ENCODE assay signal across 8 cellular contexts in the genomic region with DNA sequence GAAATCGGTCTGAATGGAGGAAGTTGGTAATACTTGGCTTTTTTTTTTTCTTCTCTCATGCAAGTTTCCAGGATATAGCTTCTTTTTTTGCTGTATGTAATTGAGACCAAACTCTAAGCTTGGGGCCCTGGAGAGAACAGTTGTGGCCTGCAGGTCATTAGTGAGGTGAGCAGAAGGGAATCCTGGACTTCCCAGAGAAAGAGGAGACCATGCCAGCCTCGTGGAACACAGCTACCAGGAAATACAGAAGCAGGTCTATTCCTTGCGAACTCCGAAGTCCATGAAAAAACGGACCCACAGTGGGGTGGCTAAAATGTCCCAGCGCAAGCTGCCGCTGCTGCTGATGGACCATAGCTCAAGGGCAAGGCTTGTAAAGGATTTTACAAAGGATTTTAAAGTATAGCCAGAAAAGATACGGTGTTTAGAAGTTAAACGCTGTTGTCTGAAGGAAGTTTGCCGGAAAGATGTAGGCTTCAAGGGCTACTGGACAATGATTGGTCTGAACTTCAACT.
A peak's percentile ranks its signal among the peaks of the same experiment; 100 is the strongest.
DNase-seq lines count a peak whose midpoint lies in the region; ATAC-seq and TF ChIP-seq lines count a peak whose summit lies in the region.

No MANE protein-coding gene starts in this region.

- no peaks in the 10 kb centered on the region for H3K36me3 ChIP-seq in smooth muscle cell (ENCODE audit: low read depth)

- H3K4me3 Mint-ChIP-seq in activated T-helper 1 cell treated with anti-CD3 and anti-CD28 coated beads, Interleukin-12 subunit alpha, Interleukin-12 subunit beta, Interleukin-2, Interleukin-4 antibody, amounts not matched to agents 30 ng/mL and 10 ng/mL and 1 ng/mL, durations not matched to agents 14 hours and 24 hours and 36 hours = peak overlapping the region; percentile 15

- peaks cover 36% of the 10 kb centered on the region for H3K4me1 Mint-ChIP-seq in activated T-helper 1 cell treated with anti-CD3 and anti-CD28 coated beads, Interleukin-12 subunit alpha, Interleukin-12 subunit beta, Interleukin-2, Interleukin-4 antibody, amounts not matched to agents 30 ng/mL and 10 ng/mL and 1 ng/mL, durations not matched to agents 14 hours and 24 hours and 36 hours (ENCODE audit: low read depth)

- no peak for TF ChIP-seq CTCF in smooth muscle cell (IDR thresholded peaks at IDR 0.05; ENCODE audit: borderline replicate concordance, insufficient read depth, poor library complexity, severe bottlenecking)
- no peak for TF ChIP-seq CTCF in omental fat pad (IDR thresholded peaks at IDR 0.05)

- no peak overlapping the region for H2AFZ ChIP-seq in smooth muscle cell (ENCODE audit: low read depth)

- 80% methylated on average over 10 of the region's 10 CpGs for WGBS in smooth muscle cell (ENCODE audit: low lambda C conversion rate)

- peak overlapping the region; percentile 69 for H3K27ac Mint-ChIP-seq in activated T-helper 1 cell treated with anti-CD3 and anti-CD28 coated beads, Interleukin-12 subunit alpha, Interleukin-12 subunit beta, Interleukin-2, Interleukin-4 antibody, amounts not matched to agents 30 ng/mL and 10 ng/mL and 1 ng/mL, durations not matched to agents 14 hours and 24 hours and 36 hours

- H3K9me3 ChIP-seq in smooth muscle cell (replicated peaks; ENCODE audit: low read depth) = no peaks in the 10 kb centered on the region

- peak overlapping the region; percentile 23 for H3K4me2 ChIP-seq in smooth muscle cell

- no peaks in the 10 kb centered on the region for H3F3A ChIP-seq in smooth muscle cell (ENCODE audit: low read depth)

- H3K9me3 Mint-ChIP-seq in activated T-helper 1 cell treated with anti-CD3 and anti-CD28 coated beads, Interleukin-12 subunit alpha, Interleukin-12 subunit beta, Interleukin-2, Interleukin-4 antibody, amounts not matched to agents 30 ng/mL and 10 ng/mL and 1 ng/mL, durations not matched to agents 14 hours and 24 hours and 36 hours = no peaks in the 10 kb centered on the region

- H3K79me2 ChIP-seq in smooth muscle cell (ENCODE audit: low read depth) = peaks cover 6% of the 10 kb centered on the region

- ATAC-seq in left colon (peak; percentile 48), GM19455 (IDR thresholded peaks at IDR 0.05; ENCODE audit: unreplicated experiment) (no peak), omental fat pad (ENCODE audit: low FRiP score) (no peak)

- intact Hi-C loops in activated T-helper 1 cell treated with anti-CD3 and anti-CD28 coated beads, Interleukin-12 subunit alpha, Interleukin-12 subunit beta, Interleukin-2, Interleukin-4 antibody, amounts not matched to agents 30 ng/mL and 10 ng/mL and 1 ng/mL, durations not matched to agents 14 hours and 24 hours and 36 hours (cut with micrococcal nuclease) = loop anchor here (5.0 kb wide), 2 partner anchors 63 to 358 kb away; no protein-coding TSS in a partner anchor
- intact Hi-C loops in left colon (cut with DNase I, micrococcal nuclease) = no loop called here

- no peak overlapping the region for H3K4me3 ChIP-seq in smooth muscle cell

- H3K27ac ChIP-seq in smooth muscle cell (ENCODE audit: low read depth) = no peak overlapping the region

- H3K36me3 Mint-ChIP-seq in activated T-helper 1 cell treated with anti-CD3 and anti-CD28 coated beads, Interleukin-12 subunit alpha, Interleukin-12 subunit beta, Interleukin-2, Interleukin-4 antibody, amounts not matched to agents 30 ng/mL and 10 ng/mL and 1 ng/mL, durations not matched to agents 14 hours and 24 hours and 36 hours (ENCODE audit: low read depth) = no peaks in the 10 kb centered on the region

- H3K27me3 ChIP-seq in smooth muscle cell (ENCODE audit: low read depth) = no peaks in the 10 kb centered on the region

- no peak overlapping the region for H3K9ac ChIP-seq in smooth muscle cell (ENCODE audit: low read depth)

- H3K27me3 Mint-ChIP-seq in activated T-helper 1 cell treated with anti-CD3 and anti-CD28 coated beads, Interleukin-12 subunit alpha, Interleukin-12 subunit beta, Interleukin-2, Interleukin-4 antibody, amounts not matched to agents 30 ng/mL and 10 ng/mL and 1 ng/mL, durations not matched to agents 14 hours and 24 hours and 36 hours (ENCODE audit: insufficient read depth) = no peaks in the 10 kb centered on the region

- H3K4me1 ChIP-seq in smooth muscle cell (ENCODE audit: low read depth) = peaks cover 31% of the 10 kb centered on the region

- DNase-seq in NCI-H748 (lab: John Stamatoyannopoulos, UW; ENCODE audit: unreplicated experiment) (peak; percentile 43), NCI-H748 treated with DMSO at 0.1 percent for 48 hours (lab: John Stamatoyannopoulos, UW) (no peak), left colon (peak; percentile 27), smooth muscle cell (lab: John Stamatoyannopoulos, UW; ENCODE audit: unreplicated experiment) (no peak), omental fat pad (ENCODE audit: low spot score) (no peak), cerebellar nuclear complex (lab: John Stamatoyannopoulos, UW) (no peak)
- no peak for DNase-seq in activated T-helper 1 cell treated with anti-CD3 and anti-CD28 coated beads, Interleukin-12 subunit alpha, Interleukin-12 subunit beta, Interleukin-2, Interleukin-4 antibody, amounts not matched to agents 30 ng/mL and 10 ng/mL and 1 ng/mL, durations not matched to agents 14 hours and 24 hours and 36 hours (ENCODE audit: low spot score)

- H4K20me1 ChIP-seq in smooth muscle cell (ENCODE audit: low read depth) = no peaks in the 10 kb centered on the region

Comparison
In these comparisons a context has a peak if more than half of its experiments do, and no peak if none do; other contexts are left out.
1. DNase-seq: peak in NCI-H748 (single experiment) and left colon (2 of 2); none in NCI-H748 treated with DMSO at 0.1 percent for 48 hours (single experiment), activated T-helper 1 cell treated with anti-CD3 and anti-CD28 coated beads, Interleukin-12 subunit alpha, Interleukin-12 subunit beta, Interleukin-2, Interleukin-4 antibody, amounts not matched to agents 30 ng/mL and 10 ng/mL and 1 ng/mL, durations not matched to agents 14 hours and 24 hours and 36 hours (single experiment), smooth muscle cell (single experiment), omental fat pad (single experiment) and cerebellar nuclear complex (0 of 2).